ENCODE assay signal across 11 cellular contexts in genomic region chr13:18943721-18944391, GRCh38.
"Had no signal": no experiment of that assay in that cellular context is flagged by ENCODE, and none has a peak within 500 bp of the region (broad histone marks: within the 10 kb centered on the region; RNA-seq: fewer than 3 reads in every experiment).

No MANE protein-coding gene starts in this region.

- H3K27ac Mint-ChIP-seq: activated CD4-positive, alpha-beta T cell treated with anti-CD3 and anti-CD28 coated beads, Interleukin-2, amount 10 ng/mL, durations not matched to agents 7 days and 5 days; activated CD8-positive, alpha-beta T cell treated with anti-CD3 and anti-CD28 coated beads, Interleukin-2, amount 10 ng/mL, durations not matched to agents 7 days and 5 days; activated naive CD4-positive, alpha-beta T cell treated with anti-CD3 and anti-CD28 coated beads for 36 hours; activated naive CD8-positive, alpha-beta T cell treated with anti-CD3 and anti-CD28 coated beads, Interleukin-2, amount 50 U/mL, for 24 hours; naive B cell; stimulated activated naive CD8-positive, alpha-beta T cell treated with anti-CD3 and anti-CD28 coated beads, Interleukin-15, Interleukin-2, amounts not matched to agents 100 ng/mL and 50 ng/mL, for 24 hours had no signal

- DNase-seq: activated CD4-positive, alpha-beta T cell treated with anti-CD3 and anti-CD28 coated beads, Interleukin-2, amount 10 ng/mL, durations not matched to agents 7 days and 5 days; activated CD8-positive, alpha-beta T cell treated with anti-CD3 and anti-CD28 coated beads, Interleukin-2, amount 10 ng/mL, durations not matched to agents 7 days and 5 days; activated naive CD4-positive, alpha-beta T cell treated with anti-CD3 and anti-CD28 coated beads for 36 hours; activated naive CD8-positive, alpha-beta T cell treated with anti-CD3 and anti-CD28 coated beads, Interleukin-2, amount 50 U/mL, for 24 hours; hypothalamus; naive B cell; occipital lobe; stimulated activated CD4-positive, alpha-beta T cell treated with anti-CD3 and anti-CD28 coated beads, Interleukin-12 subunit alpha, Interleukin-12 subunit beta, amount 100 ng/mL, for 4 hours; stimulated activated CD4-positive, alpha-beta T cell treated with anti-CD3 and anti-CD28 coated beads, Interleukin-4, amount 100 ng/mL, for 4 hours had no signal

- H3K27me3 Mint-ChIP-seq: activated CD4-positive, alpha-beta T cell treated with anti-CD3 and anti-CD28 coated beads, Interleukin-2, amount 10 ng/mL, durations not matched to agents 7 days and 5 days; activated naive CD8-positive, alpha-beta T cell treated with anti-CD3 and anti-CD28 coated beads, Interleukin-2, amount 50 U/mL, for 24 hours; naive B cell; stimulated activated naive CD8-positive, alpha-beta T cell treated with anti-CD3 and anti-CD28 coated beads, Interleukin-15, Interleukin-2, amounts not matched to agents 100 ng/mL and 50 ng/mL, for 24 hours had no signal

- H3K4me1 Mint-ChIP-seq: activated CD4-positive, alpha-beta T cell treated with anti-CD3 and anti-CD28 coated beads, Interleukin-2, amount 10 ng/mL, durations not matched to agents 7 days and 5 days; activated naive CD8-positive, alpha-beta T cell treated with anti-CD3 and anti-CD28 coated beads, Interleukin-2, amount 50 U/mL, for 24 hours had no signal

- ATAC-seq: activated CD8-positive, alpha-beta T cell treated with anti-CD3 and anti-CD28 coated beads, Interleukin-2, amount 10 ng/mL, durations not matched to agents 7 days and 5 days; activated naive CD8-positive, alpha-beta T cell treated with anti-CD3 and anti-CD28 coated beads, Interleukin-2, amount 50 U/mL, for 24 hours; gastroesophageal sphincter had no signal

- H3K9me3 Mint-ChIP-seq: activated CD4-positive, alpha-beta T cell treated with anti-CD3 and anti-CD28 coated beads, Interleukin-2, amount 10 ng/mL, durations not matched to agents 7 days and 5 days; activated naive CD4-positive, alpha-beta T cell treated with anti-CD3 and anti-CD28 coated beads for 36 hours; activated naive CD8-positive, alpha-beta T cell treated with anti-CD3 and anti-CD28 coated beads, Interleukin-2, amount 50 U/mL, for 24 hours; stimulated activated naive CD8-positive, alpha-beta T cell treated with anti-CD3 and anti-CD28 coated beads, Interleukin-15, Interleukin-2, amounts not matched to agents 100 ng/mL and 50 ng/mL, for 24 hours had no signal

- H3K4me3 Mint-ChIP-seq: activated CD4-positive, alpha-beta T cell treated with anti-CD3 and anti-CD28 coated beads, Interleukin-2, amount 10 ng/mL, durations not matched to agents 7 days and 5 days; activated CD8-positive, alpha-beta T cell treated with anti-CD3 and anti-CD28 coated beads, Interleukin-2, amount 10 ng/mL, durations not matched to agents 7 days and 5 days; activated naive CD4-positive, alpha-beta T cell treated with anti-CD3 and anti-CD28 coated beads for 36 hours; activated naive CD8-positive, alpha-beta T cell treated with anti-CD3 and anti-CD28 coated beads, Interleukin-2, amount 50 U/mL, for 24 hours; naive B cell; stimulated activated naive CD8-positive, alpha-beta T cell treated with anti-CD3 and anti-CD28 coated beads, Interleukin-15, Interleukin-2, amounts not matched to agents 100 ng/mL and 50 ng/mL, for 24 hours had no signal
